Comparison of ENCODE assay signal across 7 cellular contexts in genomic region chr11:119120639-119121007, GRCh38. TPM values are rescaled to one million over a fixed set of nuclear protein-coding genes. Genes with fewer than 3 reads are reported as not detected.
DNase-seq lines count a peak whose midpoint lies in the region; ATAC-seq and TF ChIP-seq lines count a peak whose summit lies in the region.

No MANE protein-coding gene starts in this region.

- H3K4me3 ChIP-seq in GM12875 (ENCODE audit: low read depth, low read length), result peak overlapping the region; percentile 53
- H3K4me3 ChIP-seq in muscle layer of colon (ENCODE audit: low read depth in 1 of 2, low read length in 2 of 2), result peak overlapping the region; percentile 37 to 100

- H3K9ac ChIP-seq in muscle layer of colon (ENCODE audit: low read length), result peak overlapping the region; percentile 67

- peaks cover 22% of the 10 kb centered on the region for H3K36me3 Mint-ChIP-seq in central memory CD8-positive, alpha-beta T cell (ENCODE audit: insufficient read depth)

- no peaks in the 10 kb centered on the region for H3K9me3 ChIP-seq in muscle layer of colon (ENCODE audit: low read length)

- TF ChIP-seq CTCF in GM12875 (IDR thresholded peaks at IDR 0.05; ENCODE audit: borderline replicate concordance, insufficient read depth, low read depth, low read length), result no peak

- DNase-seq in NCI-H2196 (lab: John Stamatoyannopoulos, UW; ENCODE audit: unreplicated experiment) (peak; percentile 31), superior temporal gyrus (ENCODE audit: extremely low spot score) (no peak), left colon (no peak)
- DNase-seq in central memory CD8-positive, alpha-beta T cell (ENCODE audit: low spot score in 2 of 2), result no peak

- peak overlapping the region; percentile 90 for H3K27ac Mint-ChIP-seq in central memory CD8-positive, alpha-beta T cell (ENCODE audit: low read depth)

- intact Hi-C loops in left colon (cut with DNase I, micrococcal nuclease), result no loop called here

- peaks cover 15% of the 10 kb centered on the region for H3K4me1 ChIP-seq in muscle layer of colon (ENCODE audit: insufficient read depth, low read length)

- H3K4me3 Mint-ChIP-seq in central memory CD8-positive, alpha-beta T cell, result peak overlapping the region; percentile 88

- no peaks in the 10 kb centered on the region for H3K27me3 ChIP-seq in muscle layer of colon (ENCODE audit: control insufficient read depth in 1 of 2, insufficient read depth in 2 of 2, low read length in 2 of 2)

- ATAC-seq in central memory CD8-positive, alpha-beta T cell (replicated peaks; ENCODE audit: extremely low read depth, poor library complexity, severe bottlenecking), result no peak
- ATAC-seq in left colon, result no peak
- ATAC-seq in esophagus mucosa, result no peak

- no peaks in the 10 kb centered on the region for H3K27me3 Mint-ChIP-seq in central memory CD8-positive, alpha-beta T cell

- peak overlapping the region; percentile 62 for H3K27ac ChIP-seq in muscle layer of colon (ENCODE audit: low read depth, low read length)

- H3K9me3 Mint-ChIP-seq in central memory CD8-positive, alpha-beta T cell, result no peaks in the 10 kb centered on the region

- peaks cover 9% of the 10 kb centered on the region for H3K36me3 ChIP-seq in muscle layer of colon (ENCODE audit: insufficient read depth, low read length)

- H3K4me1 Mint-ChIP-seq in central memory CD8-positive, alpha-beta T cell, result peaks cover 34% of the 10 kb centered on the region

RNA-seq across cellular contexts. Expression of gene HINFP, which starts 0.8 kb away (rescaled TPM):
- total RNA-seq in left colon, result 10 to 100 TPM; 34.9 to 35.7 TPM
- 13.2 TPM for total RNA-seq in esophagus mucosa

RNA-seq across cellular contexts. Expression of gene C2CD2L, which starts 13.5 kb away (rescaled TPM):
- total RNA-seq in left colon (10 to 100 TPM; 26.6 to 43.7 TPM), esophagus mucosa (6.5 TPM)

RNA-seq across cellular contexts. Expression of gene DPAGT1, which starts 19.0 kb away (rescaled TPM):
- total RNA-seq in left colon, result 10 to 100 TPM; 32.4 to 50.3 TPM
- total RNA-seq in esophagus mucosa, result 36.3 TPM

RNA-seq across cellular contexts. Expression of gene ABCG4, which starts 28.2 kb away (rescaled TPM):
- not detected for total RNA-seq in left colon
- total RNA-seq in esophagus mucosa, result 0.52 TPM

RNA-seq across cellular contexts. Expression of gene HMBS, which starts 35.9 kb away (rescaled TPM):
- total RNA-seq in left colon (10 to 100 TPM; 16.1 to 26.1 TPM), esophagus mucosa (23.7 TPM)
